ENCODE assay signal across 8 cellular contexts in genomic region chr1:35556494-35557117, GRCh38. TPM values are rescaled to one million over a fixed set of nuclear protein-coding genes. Genes with fewer than 3 reads are reported as not detected.
DNase-seq lines count a peak whose midpoint lies in the region; ATAC-seq and TF ChIP-seq lines count a peak whose summit lies in the region.

No MANE protein-coding gene starts in this region.

- peak overlapping the region; percentile 74 to 84 for H3K4me3 ChIP-seq in right atrium auricular region
- H3K4me3 ChIP-seq in WERI-Rb-1 (ENCODE audit: low read depth, low read length), result peak overlapping the region; percentile 84

- peaks cover 21% of the 10 kb centered on the region for H3K27me3 Mint-ChIP-seq in glutamatergic neuron (ENCODE audit: unreplicated experiment)
- no peaks in the 10 kb centered on the region for H3K27me3 Mint-ChIP-seq in stimulated activated memory B cell treated with anti-CD40 and anti-IgM and Interleukin-4, amounts not matched to agents 10 μg/mL and 1 μg/mL and 100 μg/mL, for 72 hours

- intact Hi-C loops in left ventricle myocardium superior (cut with micrococcal nuclease), result loop anchor here (5.0 kb wide), 1 partner anchor 104 kb away; no protein-coding TSS in a partner anchor

- H3K27me3 ChIP-seq in right atrium auricular region, result no peaks in the 10 kb centered on the region
- H3K27me3 ChIP-seq in WERI-Rb-1 (ENCODE audit: insufficient read depth, low read depth, severe bottlenecking), result no peaks in the 10 kb centered on the region

- ATAC-seq in left ventricle myocardium superior (no peak), GM18873 (IDR thresholded peaks at IDR 0.05; ENCODE audit: low FRiP score, unreplicated experiment) (no peak), HG02763 (IDR thresholded peaks at IDR 0.05; ENCODE audit: unreplicated experiment) (no peak)
- ATAC-seq in stimulated activated memory B cell treated with anti-CD40 and anti-IgM and Interleukin-4, amounts not matched to agents 10 μg/mL and 1 μg/mL and 100 μg/mL, for 72 hours, result no peak

- H3K4me3 Mint-ChIP-seq in glutamatergic neuron (ENCODE audit: unreplicated experiment), result peak overlapping the region; percentile 96
- peak overlapping the region; percentile 99 for H3K4me3 Mint-ChIP-seq in stimulated activated memory B cell treated with anti-CD40 and anti-IgM and Interleukin-4, amounts not matched to agents 10 μg/mL and 1 μg/mL and 100 μg/mL, for 72 hours

- H3K27ac Mint-ChIP-seq in glutamatergic neuron (ENCODE audit: unreplicated experiment), result peak overlapping the region; percentile 92
- H3K27ac Mint-ChIP-seq in stimulated activated memory B cell treated with anti-CD40 and anti-IgM and Interleukin-4, amounts not matched to agents 10 μg/mL and 1 μg/mL and 100 μg/mL, for 72 hours, result peak overlapping the region; percentile 100

- DNase-seq in right atrium auricular region (ENCODE audit: low spot score) (no peak), left ventricle myocardium superior (no peak), WERI-Rb-1 (no peak), glutamatergic neuron (no peak), HuH-7.5 (ENCODE audit: low spot score) (no peak)

- H3K36me3 ChIP-seq in right atrium auricular region, result peaks cover 20% of the 10 kb centered on the region
- peaks cover 42% of the 10 kb centered on the region for H3K36me3 ChIP-seq in WERI-Rb-1

- peaks cover 42% of the 10 kb centered on the region for H3K4me1 Mint-ChIP-seq in glutamatergic neuron (ENCODE audit: low read depth, unreplicated experiment)
- H3K4me1 Mint-ChIP-seq in stimulated activated memory B cell treated with anti-CD40 and anti-IgM and Interleukin-4, amounts not matched to agents 10 μg/mL and 1 μg/mL and 100 μg/mL, for 72 hours, result peaks cover 62% of the 10 kb centered on the region

- peaks cover 0 to 65% of the 10 kb centered on the region in 2 donors for H3K4me1 ChIP-seq in right atrium auricular region

- peak overlapping the region; percentile 96 to 97 for H3K27ac ChIP-seq in right atrium auricular region
- peak overlapping the region; percentile 96 for H3K27ac ChIP-seq in WERI-Rb-1

- TF ChIP-seq CTCF in right atrium auricular region (IDR thresholded peaks at IDR 0.05), result no peak
- peak; percentile 25; the same call in 1 of the 2 replicates for TF ChIP-seq CTCF in WERI-Rb-1 (IDR thresholded peaks at IDR 0.05; ENCODE audit: low read depth, low read length)
- no peak for TF ChIP-seq CTCF in glutamatergic neuron (IDR thresholded peaks at IDR 0.05; ENCODE audit: partially characterized antibody, unreplicated experiment)

- no peaks in the 10 kb centered on the region for H3K9me3 ChIP-seq in right atrium auricular region
- H3K9me3 ChIP-seq in WERI-Rb-1 (ENCODE audit: severe bottlenecking), result no peaks in the 10 kb centered on the region

- no peaks in the 10 kb centered on the region for H3K36me3 Mint-ChIP-seq in glutamatergic neuron (ENCODE audit: unreplicated experiment)
- H3K36me3 Mint-ChIP-seq in stimulated activated memory B cell treated with anti-CD40 and anti-IgM and Interleukin-4, amounts not matched to agents 10 μg/mL and 1 μg/mL and 100 μg/mL, for 72 hours, result peaks cover 16% of the 10 kb centered on the region

- H3K9me3 Mint-ChIP-seq in glutamatergic neuron (ENCODE audit: unreplicated experiment), result peaks cover 16% of the 10 kb centered on the region
- H3K9me3 Mint-ChIP-seq in stimulated activated memory B cell treated with anti-CD40 and anti-IgM and Interleukin-4, amounts not matched to agents 10 μg/mL and 1 μg/mL and 100 μg/mL, for 72 hours, result no peaks in the 10 kb centered on the region

RNA-seq across cellular contexts. Expression of gene KIAA0319L, which starts 0.6 kb away (rescaled TPM):
- 10 to 100 TPM; 62.5 to 95.0 TPM for total RNA-seq in right atrium auricular region
- total RNA-seq in left ventricle myocardium superior, result 77.9 TPM
- total RNA-seq in glutamatergic neuron (ENCODE audit: unreplicated experiment), result 74.7 TPM

RNA-seq across cellular contexts. Expression of gene NCDN, which starts 1.0 kb away (rescaled TPM):
- total RNA-seq in right atrium auricular region (10 to 100 TPM; 30.6 to 33.7 TPM), left ventricle myocardium superior (24.5 TPM), glutamatergic neuron (ENCODE audit: unreplicated experiment) (95.3 TPM)

RNA-seq across cellular contexts. Expression of gene TFAP2E, which starts 16.5 kb away (rescaled TPM):
- total RNA-seq in right atrium auricular region (not detected), left ventricle myocardium superior (0.37 TPM), glutamatergic neuron (ENCODE audit: unreplicated experiment) (1.1 TPM)
